In genomic region chr18:61248589-61248988, GRCh38 we compare ENCODE assay signal across 29 cellular contexts.
"Had no signal": no experiment of that assay in that cellular context is flagged by ENCODE, and none has a peak within 500 bp of the region (broad histone marks: within the 10 kb centered on the region; RNA-seq: fewer than 3 reads in every experiment).

No MANE protein-coding gene starts in this region.

- H3K27me3 ChIP-seq: ascending aorta, cardiac muscle cell had no signal

- ATAC-seq: activated CD4-positive, alpha-beta T cell treated with anti-CD3 and anti-CD28 coated beads for 36 hours; activated CD4-positive, CD25-positive, alpha-beta regulatory T cell treated with anti-CD3 and anti-CD28 coated beads, Interleukin-2, amount 50 U/mL, for 24 hours; activated CD8-positive, alpha-beta memory T cell treated with anti-CD3 and anti-CD28 coated beads, Interleukin-2, amount 10 ng/mL, durations not matched to agents 7 days and 5 days; activated CD8-positive, alpha-beta T cell treated with anti-CD3 and anti-CD28 coated beads, Interleukin-2, amount 10 ng/mL, durations not matched to agents 7 days and 5 days; activated naive CD8-positive, alpha-beta T cell treated with anti-CD3 and anti-CD28 coated beads, Interleukin-2, amount 50 U/mL, for 24 hours; WTC11 had no signal

- H3K4me1 ChIP-seq: ascending aorta had no signal

- H3K27ac ChIP-seq: ascending aorta, cardiac muscle cell, VCaP had no signal

- H3K4me3 ChIP-seq: ascending aorta, cardiac muscle cell had no signal

- H3K36me3 ChIP-seq: ascending aorta, cardiac muscle cell had no signal

- DNase-seq: activated CD4-positive, alpha-beta memory T cell treated with anti-CD3 and anti-CD28 coated beads, Interleukin-2, amount 10 ng/mL, durations not matched to agents 7 days and 5 days; activated CD4-positive, alpha-beta T cell treated with anti-CD3 and anti-CD28 coated beads for 1 hour; activated CD4-positive, alpha-beta T cell treated with anti-CD3 and anti-CD28 coated beads for 36 hours; activated CD4-positive, alpha-beta T cell treated with anti-CD3 and anti-CD28 coated beads for 48 hours; activated CD4-positive, alpha-beta T cell treated with anti-CD3 and anti-CD28 coated beads, Interleukin-2, amount 10 ng/mL, durations not matched to agents 7 days and 5 days; activated CD4-positive, alpha-beta T cell treated with anti-CD3 and anti-CD28 coated beads, Interleukin-2, amount 50 U/mL, for 48 hours; activated CD4-positive, CD25-positive, alpha-beta regulatory T cell; activated CD8-positive, alpha-beta memory T cell treated with anti-CD3 and anti-CD28 coated beads for 24 hours; activated CD8-positive, alpha-beta memory T cell treated with anti-CD3 and anti-CD28 coated beads, Interleukin-2, amount 10 ng/mL, durations not matched to agents 7 days and 5 days; activated CD8-positive, alpha-beta memory T cell treated with anti-CD3 and anti-CD28 coated beads, Interleukin-2, amount 50 U/mL, for 48 hours; activated CD8-positive, alpha-beta T cell treated with anti-CD3 and anti-CD28 coated beads, Interleukin-2, amount 10 ng/mL, durations not matched to agents 7 days and 5 days; activated effector memory CD4-positive, alpha-beta T cell treated with Interleukin-2 at 50 U/mL for 16 hours; activated gamma-delta T cell; activated naive CD4-positive, alpha-beta T cell treated with anti-CD3 and anti-CD28 coated beads, Interleukin-2, amount 10 ng/mL, durations not matched to agents 7 days and 5 days; activated naive CD4-positive, alpha-beta T cell treated with Interleukin-2 at 50 U/mL for 16 hours; activated naive CD8-positive, alpha-beta T cell treated with anti-CD3 and anti-CD28 coated beads, Interleukin-2, amount 10 ng/mL, durations not matched to agents 7 days and 5 days; activated naive CD8-positive, alpha-beta T cell treated with anti-CD3 and anti-CD28 coated beads, Interleukin-2, amount 50 U/mL, for 24 hours; activated T-cell treated with anti-CD3 and anti-CD28 coated beads, Interleukin-2, amount 50 U/mL, for 24 hours; activated T-cell treated with anti-CD3 and anti-CD28 coated beads, Interleukin-2, amount 50 U/mL, for 48 hours; amygdala; anterior cingulate cortex; central memory CD4-positive, alpha-beta T cell; T-helper 2 cell; T-helper 9 cell had no signal

- H3K9me3 ChIP-seq: ascending aorta had no signal
